29 cellular contexts compared by ENCODE assay signal in the genomic region with DNA sequence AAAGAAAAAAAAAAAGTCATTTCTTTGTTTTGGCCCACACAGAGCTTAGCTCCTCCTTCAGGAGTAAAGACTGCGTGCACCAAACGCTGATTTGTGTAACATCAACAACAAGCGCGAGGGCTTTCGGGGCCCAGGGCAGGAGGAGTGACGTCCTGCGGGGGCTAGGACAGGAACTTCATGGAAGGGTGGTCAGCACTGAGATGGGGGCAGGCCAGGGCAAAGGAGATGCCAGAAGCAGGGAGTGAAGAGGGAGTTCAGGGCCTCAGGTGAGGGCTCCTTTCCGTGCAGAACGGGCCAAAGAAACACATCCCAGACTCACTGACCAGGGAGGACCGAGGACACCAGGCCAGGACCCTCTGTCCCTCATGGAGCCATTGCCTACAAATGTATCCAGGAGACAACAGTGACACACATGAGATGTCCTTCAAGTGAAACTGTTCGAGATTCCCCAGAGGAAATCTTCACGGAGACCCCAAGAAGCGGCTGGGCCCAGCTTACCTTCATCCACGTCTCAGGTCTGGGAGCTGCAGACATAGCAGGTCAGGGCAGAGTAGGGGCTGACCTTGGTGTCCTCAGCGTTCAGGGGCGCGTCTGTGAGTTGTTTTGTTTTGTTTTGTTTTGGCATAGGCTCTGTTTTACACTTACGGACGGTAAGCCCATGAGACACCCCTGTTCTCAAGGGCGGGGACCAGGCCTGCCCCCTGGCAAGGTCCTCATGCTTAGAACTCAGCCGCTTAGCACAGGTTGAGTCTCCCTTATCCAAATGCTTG. TPM values are rescaled to one million over a fixed set of nuclear protein-coding genes. Genes with fewer than 3 reads are reported as not detected.
"Had no signal": no experiment of that assay in that cellular context is flagged by ENCODE, and none has a peak within 500 bp of the region (broad histone marks: within the 10 kb centered on the region; RNA-seq: fewer than 3 reads in every experiment).

No MANE protein-coding gene starts in this region.

- H3K36me3 Mint-ChIP-seq: activated CD8-positive, alpha-beta memory T cell treated with anti-CD3 and anti-CD28 coated beads, Interleukin-2, amount 10 ng/mL, durations not matched to agents 7 days and 5 days; activated naive CD8-positive, alpha-beta T cell treated with anti-CD3 and anti-CD28 coated beads, Interleukin-2, amount 10 ng/mL, durations not matched to agents 7 days and 5 days; memory B cell; stimulated activated memory B cell treated with anti-CD40 and anti-IgM and Interleukin-4, amounts not matched to agents 10 μg/mL and 1 μg/mL and 100 μg/mL, for 72 hours had no signal

- H3K4me3 Mint-ChIP-seq: activated CD4-positive, alpha-beta T cell treated with anti-CD3 and anti-CD28 coated beads, Interleukin-2, amount 10 ng/mL, durations not matched to agents 7 days and 5 days; activated CD8-positive, alpha-beta memory T cell treated with anti-CD3 and anti-CD28 coated beads, Interleukin-2, amount 10 ng/mL, durations not matched to agents 7 days and 5 days; activated CD8-positive, alpha-beta T cell treated with anti-CD3 and anti-CD28 coated beads for 36 hours; activated naive CD8-positive, alpha-beta T cell treated with anti-CD3 and anti-CD28 coated beads, Interleukin-2, amount 10 ng/mL, durations not matched to agents 7 days and 5 days; activated T-helper 1 cell treated with anti-CD3 and anti-CD28 coated beads, Interleukin-12 subunit alpha, Interleukin-12 subunit beta, Interleukin-2, Interleukin-4 antibody, amounts not matched to agents 30 ng/mL and 10 ng/mL and 1 ng/mL, durations not matched to agents 14 hours and 24 hours and 36 hours; effector memory CD8-positive, alpha-beta T cell; memory B cell; neural crest cell; stimulated activated memory B cell treated with anti-CD40 and anti-IgM and Interleukin-4, amounts not matched to agents 10 μg/mL and 1 μg/mL and 100 μg/mL, for 72 hours had no signal

- DNase-seq: activated CD4-positive, alpha-beta T cell treated with anti-CD3 and anti-CD28 coated beads, Interleukin-2, amount 10 ng/mL, durations not matched to agents 7 days and 5 days; activated CD8-positive, alpha-beta memory T cell treated with anti-CD3 and anti-CD28 coated beads, Interleukin-2, amount 10 ng/mL, durations not matched to agents 7 days and 5 days; activated CD8-positive, alpha-beta T cell treated with anti-CD3 and anti-CD28 coated beads for 36 hours; activated naive CD4-positive, alpha-beta T cell; activated naive CD8-positive, alpha-beta T cell treated with anti-CD3 and anti-CD28 coated beads, Interleukin-2, amount 10 ng/mL, durations not matched to agents 7 days and 5 days; activated T-cell treated with anti-CD3 and anti-CD28 coated beads for 4 hours; amniotic stem cell; colonic mucosa; effector memory CD8-positive, alpha-beta T cell; glutamatergic neuron; hippocampal formation; left cardiac atrium; psoas muscle; stimulated activated CD4-positive, alpha-beta T cell treated with anti-CD3 and anti-CD28 coated beads, Interleukin-2, amount 100 ng/mL, for 24 hours had no signal

- H3K27ac Mint-ChIP-seq: activated CD4-positive, alpha-beta T cell treated with anti-CD3 and anti-CD28 coated beads, Interleukin-2, amount 10 ng/mL, durations not matched to agents 7 days and 5 days; activated CD8-positive, alpha-beta memory T cell treated with anti-CD3 and anti-CD28 coated beads, Interleukin-2, amount 10 ng/mL, durations not matched to agents 7 days and 5 days; activated CD8-positive, alpha-beta T cell treated with anti-CD3 and anti-CD28 coated beads for 36 hours; activated naive CD8-positive, alpha-beta T cell treated with anti-CD3 and anti-CD28 coated beads, Interleukin-2, amount 10 ng/mL, durations not matched to agents 7 days and 5 days; activated T-helper 1 cell treated with anti-CD3 and anti-CD28 coated beads, Interleukin-12 subunit alpha, Interleukin-12 subunit beta, Interleukin-2, Interleukin-4 antibody, amounts not matched to agents 30 ng/mL and 10 ng/mL and 1 ng/mL, durations not matched to agents 14 hours and 24 hours and 36 hours; effector memory CD8-positive, alpha-beta T cell; memory B cell; stimulated activated memory B cell treated with anti-CD40 and anti-IgM and Interleukin-4, amounts not matched to agents 10 μg/mL and 1 μg/mL and 100 μg/mL, for 72 hours had no signal

- H3K4me1 ChIP-seq: breast epithelium, colonic mucosa, esophagus muscularis mucosa, psoas muscle, right atrium auricular region had no signal

- FAIRE-seq: frontal cortex, islet of Langerhans had no signal

- H3K4me3 ChIP-seq: breast epithelium, colonic mucosa, dorsolateral prefrontal cortex, esophagus muscularis mucosa, psoas muscle, right atrium auricular region, SK-N-MC, skin epidermis, upper lobe of left lung had no signal

- H3K36me3 ChIP-seq: breast epithelium, colonic mucosa, esophagus muscularis mucosa, right atrium auricular region, upper lobe of left lung had no signal

- H3K4me1 Mint-ChIP-seq: activated CD4-positive, alpha-beta T cell treated with anti-CD3 and anti-CD28 coated beads, Interleukin-2, amount 10 ng/mL, durations not matched to agents 7 days and 5 days; activated CD8-positive, alpha-beta memory T cell treated with anti-CD3 and anti-CD28 coated beads, Interleukin-2, amount 10 ng/mL, durations not matched to agents 7 days and 5 days; activated naive CD8-positive, alpha-beta T cell treated with anti-CD3 and anti-CD28 coated beads, Interleukin-2, amount 10 ng/mL, durations not matched to agents 7 days and 5 days; memory B cell; neural crest cell; stimulated activated memory B cell treated with anti-CD40 and anti-IgM and Interleukin-4, amounts not matched to agents 10 μg/mL and 1 μg/mL and 100 μg/mL, for 72 hours had no signal

- ATAC-seq: activated CD4-positive, CD25-positive, alpha-beta regulatory T cell treated with anti-CD3 and anti-CD28 coated beads, Interleukin-2, amount 50 U/mL, for 24 hours; activated CD8-positive, alpha-beta memory T cell treated with anti-CD3 and anti-CD28 coated beads, Interleukin-2, amount 10 ng/mL, durations not matched to agents 7 days and 5 days; activated CD8-positive, alpha-beta T cell treated with anti-CD3 and anti-CD28 coated beads for 36 hours; effector memory CD8-positive, alpha-beta T cell; psoas muscle; stimulated activated memory B cell treated with anti-CD40 and anti-IgM and Interleukin-4, amounts not matched to agents 10 μg/mL and 1 μg/mL and 100 μg/mL, for 72 hours had no signal

- H3K27ac ChIP-seq: breast epithelium, colonic mucosa, dorsolateral prefrontal cortex, esophagus muscularis mucosa, psoas muscle, right atrium auricular region, SK-N-MC, skin epidermis had no signal

- H3K9me3 Mint-ChIP-seq: activated CD4-positive, alpha-beta T cell treated with anti-CD3 and anti-CD28 coated beads, Interleukin-2, amount 10 ng/mL, durations not matched to agents 7 days and 5 days; activated CD8-positive, alpha-beta T cell treated with anti-CD3 and anti-CD28 coated beads for 36 hours; activated naive CD8-positive, alpha-beta T cell treated with anti-CD3 and anti-CD28 coated beads, Interleukin-2, amount 10 ng/mL, durations not matched to agents 7 days and 5 days; activated T-helper 1 cell treated with anti-CD3 and anti-CD28 coated beads, Interleukin-12 subunit alpha, Interleukin-12 subunit beta, Interleukin-2, Interleukin-4 antibody, amounts not matched to agents 30 ng/mL and 10 ng/mL and 1 ng/mL, durations not matched to agents 14 hours and 24 hours and 36 hours; effector memory CD8-positive, alpha-beta T cell; memory B cell; neural crest cell; stimulated activated memory B cell treated with anti-CD40 and anti-IgM and Interleukin-4, amounts not matched to agents 10 μg/mL and 1 μg/mL and 100 μg/mL, for 72 hours had no signal

- H3K27me3 ChIP-seq: colonic mucosa, right atrium auricular region, upper lobe of left lung had no signal

- H3K9me3 ChIP-seq: breast epithelium, colonic mucosa, esophagus muscularis mucosa, psoas muscle, right atrium auricular region, upper lobe of left lung had no signal

RNA-seq across cellular contexts. Expression of a gene that starts 30.4 kb away (rescaled TPM):
- total RNA-seq: activated CD4-positive, alpha-beta T cell treated with anti-CD3 and anti-CD28 coated beads, Interleukin-2, amount 10 ng/mL, durations not matched to agents 7 days and 5 days; activated CD8-positive, alpha-beta memory T cell treated with anti-CD3 and anti-CD28 coated beads, Interleukin-2, amount 10 ng/mL, durations not matched to agents 7 days and 5 days; activated CD8-positive, alpha-beta T cell treated with anti-CD3 and anti-CD28 coated beads for 36 hours; activated naive CD8-positive, alpha-beta T cell treated with anti-CD3 and anti-CD28 coated beads, Interleukin-2, amount 10 ng/mL, durations not matched to agents 7 days and 5 days; activated T-helper 1 cell treated with anti-CD3 and anti-CD28 coated beads, Interleukin-12 subunit alpha, Interleukin-12 subunit beta, Interleukin-2, Interleukin-4 antibody, amounts not matched to agents 30 ng/mL and 10 ng/mL and 1 ng/mL, durations not matched to agents 14 hours and 24 hours and 36 hours; breast epithelium; esophagus muscularis mucosa; left cardiac atrium; lower leg skin; neural crest cell; psoas muscle; right atrium auricular region had no signal
